8 cellular contexts compared by ENCODE assay signal in the genomic region with DNA sequence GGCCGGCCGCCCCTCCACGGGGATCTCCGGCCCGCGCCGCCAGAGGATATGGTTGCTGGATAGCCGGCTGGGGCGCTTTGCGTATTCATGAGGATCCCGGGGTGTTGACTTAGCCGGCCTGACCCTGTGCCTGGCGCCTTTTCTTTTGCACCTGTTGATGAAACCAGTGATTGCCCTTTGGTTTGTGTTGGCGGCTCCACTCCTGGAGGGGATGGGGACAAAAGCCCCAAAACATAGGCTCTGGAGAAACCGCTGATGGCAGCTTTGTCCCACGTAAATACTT. TPM values are rescaled to one million over a fixed set of nuclear protein-coding genes. Genes with fewer than 3 reads are reported as not detected.
DNase-seq lines count a peak whose midpoint lies in the region; ATAC-seq and TF ChIP-seq lines count a peak whose summit lies in the region.

No MANE protein-coding gene starts in this region.

- peaks cover 54% of the 10 kb centered on the region for H3K79me2 ChIP-seq in SK-N-SH (ENCODE audit: insufficient read depth)

- no peaks in the 10 kb centered on the region for H3K9me3 Mint-ChIP-seq in dendritic cell treated with granulocyte-macrophage colony-stimulating factor and Interleukin-4, amounts not matched to agents 40 ng/mL and 50 ng/mL, for 4 days
- H3K9me3 Mint-ChIP-seq in memory B cell: no peaks in the 10 kb centered on the region

- peaks cover 12 to 19% of the 10 kb centered on the region in 2 experiments; a peak in 3 of 4 replicates for H3K4me1 ChIP-seq in SK-N-SH (ENCODE audit: control insufficient read depth in 1 of 2, insufficient read depth in 2 of 2, low read depth in 1 of 2, low read length in 1 of 2)
- peaks cover 13 to 45% of the 10 kb centered on the region in 2 donors for H3K4me1 ChIP-seq in thoracic aorta (ENCODE audit: control insufficient read depth in 1 of 2, low read depth in 2 of 2)

- H3K27ac ChIP-seq in SK-N-SH (ENCODE audit: low read depth in 2 of 2, low read length in 1 of 2): peak overlapping the region in 1 of 2 experiments; percentile 39; a peak in 1 of 4 replicates
- peak overlapping the region; percentile 54 to 73 for H3K27ac ChIP-seq in thoracic aorta

- peaks cover 30% of the 10 kb centered on the region for H3F3A ChIP-seq in SK-N-SH (replicated peaks; ENCODE audit: insufficient read depth)

- no peaks in the 10 kb centered on the region for H3K9me2 ChIP-seq in SK-N-SH

- no peaks in the 10 kb centered on the region for H4K20me1 ChIP-seq in SK-N-SH (ENCODE audit: insufficient read depth)

- ATAC-seq in GM18517 (IDR thresholded peaks at IDR 0.05; ENCODE audit: unreplicated experiment): peak; percentile 24
- peak; percentile 14 for ATAC-seq in HG03108 (IDR thresholded peaks at IDR 0.05; ENCODE audit: unreplicated experiment)
- ATAC-seq in memory B cell (ENCODE audit: low read depth): peak; percentile 31
- ATAC-seq in thoracic aorta (ENCODE audit: insufficient number of reproducible peaks, low FRiP score, low read depth): no peak

- no peaks in the 10 kb centered on the region for H3K9me3 ChIP-seq in SK-N-SH
- no peaks in the 10 kb centered on the region for H3K9me3 ChIP-seq in thoracic aorta

- no peaks in the 10 kb centered on the region for H3K36me3 Mint-ChIP-seq in dendritic cell treated with granulocyte-macrophage colony-stimulating factor and Interleukin-4, amounts not matched to agents 40 ng/mL and 50 ng/mL, for 4 days (ENCODE audit: low read depth)
- no peaks in the 10 kb centered on the region for H3K36me3 Mint-ChIP-seq in memory B cell

- H2AFZ ChIP-seq in SK-N-SH (ENCODE audit: low read depth): 0 out of 2 replicates have a peak overlapping the region, but pooled peaks have one; percentile 49

- no peak for TF ChIP-seq RAD21 in SK-N-SH (IDR thresholded peaks at IDR 0.05; ENCODE audit: low read length)

- intact Hi-C loops in dendritic cell treated with granulocyte-macrophage colony-stimulating factor and Interleukin-4, amounts not matched to agents 40 ng/mL and 50 ng/mL, for 4 days (cut with micrococcal nuclease): no loop called here

- peaks cover 0 to 9% of the 10 kb centered on the region in 2 experiments for H3K36me3 ChIP-seq in SK-N-SH (replicated peaks in 1 of 2; ENCODE audit: control insufficient read depth in 1 of 2, insufficient read depth in 2 of 2, low read length in 1 of 2)
- H3K36me3 ChIP-seq in thoracic aorta: no peaks in the 10 kb centered on the region

- no peak for TF ChIP-seq CTCF in AG04449 (IDR thresholded peaks at IDR 0.05; ENCODE audit: insufficient read depth, low read length, missing control alignments)
- no peak for TF ChIP-seq CTCF in SK-N-SH (IDR thresholded peaks at IDR 0.05)
- TF ChIP-seq CTCF in thoracic aorta (IDR thresholded peaks at IDR 0.05): no peak

- no peak for TF ChIP-seq EP300 in SK-N-SH (IDR thresholded peaks at IDR 0.05; ENCODE audit: borderline replicate concordance in 1 of 2, low read depth in 1 of 2, low read length in 1 of 2)

- H3K4me3 Mint-ChIP-seq in dendritic cell treated with granulocyte-macrophage colony-stimulating factor and Interleukin-4, amounts not matched to agents 40 ng/mL and 50 ng/mL, for 4 days: peak overlapping the region; percentile 74
- H3K4me3 Mint-ChIP-seq in memory B cell: peak overlapping the region; percentile 86

- CTCF ChIA-PET in AG04449 (lab: Yijun Ruan, JAX): interaction anchor here (1.0 to 6.6 kb wide), 14 partner anchors 9 to 212 kb away, joined by 3 to 90 read pairs (median 6); no protein-coding TSS in a partner anchor
- CTCF ChIA-PET in SK-N-SH (lab: Yijun Ruan, JAX): interaction anchor here (0.6 to 3.1 kb wide), 8 partner anchors 9 to 668 kb away, joined by 3 to 19 read pairs (median 4); no protein-coding TSS in a partner anchor

- no peak for DNase-seq in AG04449 (ENCODE audit: low read depth, low spot score)
- DNase-seq in SK-N-SH: no peak
- peak; percentile 19 to 43 for DNase-seq in memory B cell (ENCODE audit: low spot score in 2 of 2)
- no peak for DNase-seq in thoracic aorta (ENCODE audit: low spot score)
- no peak for DNase-seq in H4 (ENCODE audit: low spot score)

- peak overlapping the region; percentile 88 for H3K9ac ChIP-seq in SK-N-SH

- peak overlapping the region; percentile 89 for H3K4me2 ChIP-seq in SK-N-SH

- peak overlapping the region; percentile 77 for H3K4me3 ChIP-seq in AG04449 (ENCODE audit: low read depth, low read length)
- peak overlapping the region; percentile 64 to 87 for H3K4me3 ChIP-seq in SK-N-SH (ENCODE audit: low read depth in 2 of 2, low read length in 1 of 2)
- H3K4me3 ChIP-seq in thoracic aorta: peak overlapping the region; percentile 82

- no peaks in the 10 kb centered on the region for H3K27me3 ChIP-seq in SK-N-SH (ENCODE audit: insufficient read depth)
- H3K27me3 ChIP-seq in thoracic aorta (replicated peaks; ENCODE audit: insufficient read depth): no peaks in the 10 kb centered on the region

- POLR2A ChIA-PET in AG04449 (lab: Yijun Ruan, JAX): interaction anchor here (1.4 to 1.7 kb wide), 2 partner anchors 21 to 89 kb away, joined by 6 to 7 read pairs; no protein-coding TSS in a partner anchor
- POLR2A ChIA-PET in SK-N-SH (lab: Yijun Ruan, JAX): no interaction called here

- peaks cover 62% of the 10 kb centered on the region for H3K27me3 Mint-ChIP-seq in dendritic cell treated with granulocyte-macrophage colony-stimulating factor and Interleukin-4, amounts not matched to agents 40 ng/mL and 50 ng/mL, for 4 days
- H3K27me3 Mint-ChIP-seq in memory B cell: no peaks in the 10 kb centered on the region

- peak overlapping the region; percentile 65 for H3K27ac Mint-ChIP-seq in dendritic cell treated with granulocyte-macrophage colony-stimulating factor and Interleukin-4, amounts not matched to agents 40 ng/mL and 50 ng/mL, for 4 days
- H3K27ac Mint-ChIP-seq in memory B cell: peak overlapping the region; percentile 53

- WGBS in SK-N-SH (ENCODE audit: low lambda C conversion rate): 23% methylated on average over 11 of the region's 16 CpGs

- peaks cover 49% of the 10 kb centered on the region for H3K4me1 Mint-ChIP-seq in dendritic cell treated with granulocyte-macrophage colony-stimulating factor and Interleukin-4, amounts not matched to agents 40 ng/mL and 50 ng/mL, for 4 days (ENCODE audit: low read depth)
- peaks cover 14% of the 10 kb centered on the region for H3K4me1 Mint-ChIP-seq in memory B cell

TF ChIP-seq in SK-N-SH, 30 proteins besides CTCF, POLR2A, EP300 and RAD21:
- TF ChIP-seq TAF1 (IDR thresholded peaks at IDR 0.05; ENCODE audit: borderline replicate concordance, low read depth, low read length) (no peak), SIN3A (IDR thresholded peaks at IDR 0.05; ENCODE audit: borderline replicate concordance, low read depth, low read length) (no peak), JUND (IDR thresholded peaks at IDR 0.05) (no peak), USF1 (IDR thresholded peaks at IDR 0.05; ENCODE audit: borderline replicate concordance, low read depth) (no peak), RXRA (IDR thresholded peaks at IDR 0.05; ENCODE audit: borderline replicate concordance, low read depth) (no peak), ZBTB33 (IDR thresholded peaks at IDR 0.05; ENCODE audit: borderline replicate concordance, low read depth) (no peak), NFIC (IDR thresholded peaks at IDR 0.05; ENCODE audit: borderline replicate concordance) (no peak), IRF3 (IDR thresholded peaks at IDR 0.05; ENCODE audit: low read depth, low read length) (no peak), MEF2A (IDR thresholded peaks at IDR 0.05; ENCODE audit: borderline replicate concordance, low read depth) (no peak)
- TF ChIP-seq, protein P1, sequence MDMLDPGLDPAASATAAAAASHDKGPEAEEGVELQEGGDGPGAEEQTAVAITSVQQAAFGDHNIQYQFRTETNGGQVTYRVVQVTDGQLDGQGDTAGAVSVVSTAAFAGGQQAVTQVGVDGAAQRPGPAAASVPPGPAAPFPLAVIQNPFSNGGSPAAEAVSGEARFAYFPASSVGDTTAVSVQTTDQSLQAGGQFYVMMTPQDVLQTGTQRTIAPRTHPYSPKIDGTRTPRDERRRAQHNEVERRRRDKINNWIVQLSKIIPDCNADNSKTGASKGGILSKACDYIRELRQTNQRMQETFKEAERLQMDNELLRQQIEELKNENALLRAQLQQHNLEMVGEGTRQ (IDR thresholded peaks at IDR 0.05; ENCODE audit: borderline replicate concordance, low read depth, low read length): no peak

RNA-seq across cellular contexts. Expression of gene SYNJ2, which starts 0.6 kb away (rescaled TPM):
- polyA plus RNA-seq in SK-N-SH (2012; rRNA removed): 35.3 and 40.0 TPM in 2 replicates
- polyA plus RNA-seq in SK-N-SH (2012; cell fraction: cytosol; rRNA removed): 28.3 and 33.0 TPM in 2 replicates
- 56.9 and 66.8 TPM in 2 replicates for polyA plus RNA-seq in SK-N-SH (2012; cell fraction: nucleus; rRNA removed)
- total RNA-seq in thoracic aorta: 10 to 100 TPM; 30.6 to 48.5 TPM
- 20.6 and 23.6 TPM in 2 replicates for total RNA-seq in H4 (2014; rRNA removed; shearing (Covaris generic))

Comparison
In these comparisons a context has a peak if more than half of its experiments do, and no peak if none do; other contexts are left out.
1. DNase-seq: peak in memory B cell (2 of 2); none in AG04449 (single experiment), SK-N-SH (single experiment), thoracic aorta (single experiment) and H4 (single experiment).
2. Peak in every context shown above with its lines, with median percentiles within 50 percentile points of each other: H3K4me3 ChIP-seq.